Comparison of ENCODE assay signal across 2 cellular contexts in the genomic region with DNA sequence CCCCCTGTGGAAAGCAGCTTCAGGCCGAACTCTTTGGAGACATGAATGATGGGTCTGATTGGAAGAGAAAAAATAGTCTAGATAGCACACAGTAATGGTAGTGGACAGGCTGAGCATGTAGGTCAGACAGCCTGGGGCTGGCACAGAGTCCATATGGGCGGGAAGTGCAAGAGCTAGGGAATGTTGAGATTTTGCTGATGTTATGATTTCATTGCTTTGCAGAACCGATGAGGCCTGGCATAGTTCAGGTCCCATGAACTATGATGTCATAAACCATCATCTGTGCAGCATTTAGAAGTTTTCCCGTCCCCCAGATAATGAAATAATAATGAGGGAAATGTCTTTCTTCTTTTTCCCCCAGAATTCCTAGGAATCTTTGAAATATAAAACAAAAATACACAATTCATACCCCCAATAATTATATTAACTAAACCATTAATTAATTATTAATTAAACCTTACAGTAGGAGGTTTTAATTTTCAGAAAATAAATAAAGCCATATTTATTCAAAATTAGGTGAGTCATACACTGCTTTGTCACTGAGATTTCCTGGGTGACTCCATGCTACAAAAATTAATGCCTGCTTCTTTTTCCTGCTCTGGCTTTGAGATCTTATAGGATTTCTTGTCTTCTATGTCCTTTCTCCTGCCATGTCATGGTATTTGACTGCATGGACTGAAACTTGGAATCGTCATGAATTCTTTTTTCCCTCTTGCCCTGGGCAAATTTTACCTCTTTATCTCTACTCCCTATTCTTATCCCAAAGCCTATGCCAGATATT.
TF ChIP-seq lines count a peak whose summit lies in the region.

No MANE protein-coding gene starts in this region.

TF ChIP-seq in HEK293, 187 proteins besides CTCF, POLR2A, EP300 and RAD21:
- TF ChIP-seq TCF7L2 (IDR thresholded peaks at IDR 0.05; ENCODE audit: borderline replicate concordance, low read depth, low read length) (no peak), ATF2 (tag by site-specific recombination; IDR thresholded peaks at IDR 0.05; ENCODE audit: low read depth) (peak; percentile 43; the same call in 1 of the 2 replicates)

TF ChIP-seq in K562, 482 proteins besides CTCF, POLR2A, EP300 and RAD21:
- no peak for TF ChIP-seq PRPF4 (IDR thresholded peaks at IDR 0.05; ENCODE audit: insufficient read depth, low read depth, low read length, poor library complexity, severe bottlenecking)
- peak; percentile 12; the same call in 1 of the 2 replicates for TF ChIP-seq ZNF316 (IDR thresholded peaks at IDR 0.05)
